ENCODE assay signal across 19 cellular contexts in genomic region chrX:17405225-17405969, GRCh38. TPM values are rescaled to one million over a fixed set of nuclear protein-coding genes. Genes with fewer than 3 reads are reported as not detected.
A peak's percentile ranks its signal among the peaks of the same experiment; 100 is the strongest.
DNase-seq lines count a peak whose midpoint lies in the region; ATAC-seq and TF ChIP-seq lines count a peak whose summit lies in the region.
"Had no signal": no experiment of that assay in that cellular context is flagged by ENCODE, and none has a peak within 500 bp of the region (broad histone marks: within the 10 kb centered on the region; RNA-seq: fewer than 3 reads in every experiment).

No MANE protein-coding gene starts in this region.

- H3K36me3 Mint-ChIP-seq in progenitor cell of endocrine pancreas (ENCODE audit: insufficient read depth): peaks cover 5% of the 10 kb centered on the region
- H3K36me3 Mint-ChIP-seq: activated naive CD8-positive, alpha-beta T cell treated with anti-CD3 and anti-CD28 coated beads, Interleukin-2, amount 10 ng/mL, durations not matched to agents 7 days and 5 days had no signal

- no peaks in the 10 kb centered on the region for H3K9me3 Mint-ChIP-seq in progenitor cell of endocrine pancreas (ENCODE audit: low read depth)
- H3K9me3 Mint-ChIP-seq: activated CD4-positive, alpha-beta T cell treated with anti-CD3 and anti-CD28 coated beads, Interleukin-2, amount 10 ng/mL, durations not matched to agents 24 days and 14 days; activated naive CD8-positive, alpha-beta T cell treated with anti-CD3 and anti-CD28 coated beads, Interleukin-2, amount 10 ng/mL, durations not matched to agents 7 days and 5 days; activated T-cell treated with anti-CD3 and anti-CD28 coated beads, Interleukin-2, amount 50 U/mL, for 24 hours; GM23338; T-helper 2 cell treated with Interferon-gamma antibody and Interleukin-4, amounts not matched to agents 5 μg/mL and 100 μg/mL, for 36 hours had no signal

- no peak for TF ChIP-seq CTCF in RWPE1 (conservative IDR thresholded peaks at IDR 0.05; ENCODE audit: low read depth)
- no peak for TF ChIP-seq CTCF in foreskin keratinocyte (conservative IDR thresholded peaks at IDR 0.05)
- TF ChIP-seq CTCF in progenitor cell of endocrine pancreas (IDR thresholded peaks at IDR 0.05; ENCODE audit: unreplicated experiment): no peak

- H3K27ac ChIP-seq in RWPE1 (peak overlapping the region; percentile 78), foreskin keratinocyte (peak overlapping the region; percentile 96)
- H3K27ac ChIP-seq: right atrium auricular region had no signal

- H3K27ac Mint-ChIP-seq in progenitor cell of endocrine pancreas: no peak overlapping the region
- H3K27ac Mint-ChIP-seq: activated CD4-positive, alpha-beta T cell treated with anti-CD3 and anti-CD28 coated beads, Interleukin-2, amount 10 ng/mL, durations not matched to agents 24 days and 14 days; activated naive CD8-positive, alpha-beta T cell treated with anti-CD3 and anti-CD28 coated beads, Interleukin-2, amount 10 ng/mL, durations not matched to agents 7 days and 5 days; activated T-cell treated with anti-CD3 and anti-CD28 coated beads, Interleukin-2, amount 50 U/mL, for 24 hours; GM23338; T-helper 2 cell treated with Interferon-gamma antibody and Interleukin-4, amounts not matched to agents 5 μg/mL and 100 μg/mL, for 36 hours; type B pancreatic cell had no signal

- no peaks in the 10 kb centered on the region for H3K27me3 Mint-ChIP-seq in progenitor cell of endocrine pancreas
- H3K27me3 Mint-ChIP-seq: activated CD4-positive, alpha-beta T cell treated with anti-CD3 and anti-CD28 coated beads, Interleukin-2, amount 10 ng/mL, durations not matched to agents 24 days and 14 days; activated naive CD8-positive, alpha-beta T cell treated with anti-CD3 and anti-CD28 coated beads, Interleukin-2, amount 10 ng/mL, durations not matched to agents 7 days and 5 days had no signal

- peak; percentile 90 for ATAC-seq in foreskin keratinocyte
- ATAC-seq: GM23338 had no signal

- POLR2A ChIA-PET in RWPE1 (lab: Yijun Ruan, JAX; ENCODE audit: low non-redundant PET): no interaction called here

- DNase-seq in 8988T: peak; percentile 16
- DNase-seq in HCEC 1CT: peak; percentile 47
- DNase-seq in RWPE1 (ENCODE audit: low spot score): peak; percentile 66
- peak; percentile 95 to 97 for DNase-seq in foreskin keratinocyte
- no peak for DNase-seq in NCI-H187 treated with DMSO at 0.1 percent for 48 hours (lab: John Stamatoyannopoulos, UW)
- DNase-seq in activated CD4-positive, alpha-beta T cell treated with anti-CD3 and anti-CD28 coated beads for 48 hours: no peak
- no peak for DNase-seq in NCI-H345 (lab: John Stamatoyannopoulos, UW)
- no peak for DNase-seq in progenitor cell of endocrine pancreas (ENCODE audit: low spot score, unreplicated experiment)
- DNase-seq: activated CD4-positive, alpha-beta T cell treated with anti-CD3 and anti-CD28 coated beads, Interleukin-2, amount 10 ng/mL, durations not matched to agents 24 days and 14 days; activated naive CD8-positive, alpha-beta T cell treated with anti-CD3 and anti-CD28 coated beads, Interleukin-2, amount 10 ng/mL, durations not matched to agents 7 days and 5 days; activated T-cell treated with anti-CD3 and anti-CD28 coated beads, Interleukin-2, amount 50 U/mL, for 24 hours; hippocampal formation; NCI-H1694; NCI-H82 had no signal

- CTCF ChIA-PET in RWPE1 (lab: Yijun Ruan, JAX): no interaction called here

- peaks cover 39% of the 10 kb centered on the region for H3K4me1 Mint-ChIP-seq in progenitor cell of endocrine pancreas (ENCODE audit: low read depth)
- H3K4me1 Mint-ChIP-seq: activated CD4-positive, alpha-beta T cell treated with anti-CD3 and anti-CD28 coated beads, Interleukin-2, amount 10 ng/mL, durations not matched to agents 24 days and 14 days; activated naive CD8-positive, alpha-beta T cell treated with anti-CD3 and anti-CD28 coated beads, Interleukin-2, amount 10 ng/mL, durations not matched to agents 7 days and 5 days had no signal

- peaks cover 32% of the 10 kb centered on the region for H3K4me1 ChIP-seq in foreskin keratinocyte
- H3K4me1 ChIP-seq: right atrium auricular region had no signal

- H3K27me3 ChIP-seq in foreskin keratinocyte: no peaks in the 10 kb centered on the region
- H3K27me3 ChIP-seq: right atrium auricular region had no signal

- no peak overlapping the region for H3K4me3 Mint-ChIP-seq in progenitor cell of endocrine pancreas (ENCODE audit: low read depth)
- H3K4me3 Mint-ChIP-seq: activated CD4-positive, alpha-beta T cell treated with anti-CD3 and anti-CD28 coated beads, Interleukin-2, amount 10 ng/mL, durations not matched to agents 24 days and 14 days; activated naive CD8-positive, alpha-beta T cell treated with anti-CD3 and anti-CD28 coated beads, Interleukin-2, amount 10 ng/mL, durations not matched to agents 7 days and 5 days; activated T-cell treated with anti-CD3 and anti-CD28 coated beads, Interleukin-2, amount 50 U/mL, for 24 hours; GM23338; nephron; T-helper 2 cell treated with Interferon-gamma antibody and Interleukin-4, amounts not matched to agents 5 μg/mL and 100 μg/mL, for 36 hours; type B pancreatic cell had no signal

RNA-seq across cellular contexts. Expression of gene NHS, which starts 30.4 kb away (rescaled TPM):
- total RNA-seq in foreskin keratinocyte (10.1 and 11.9 TPM in 2 replicates), progenitor cell of endocrine pancreas (102 and 117 TPM in 2 replicates)
- polyA plus RNA-seq in foreskin keratinocyte: 1.4 and 1.6 TPM in 2 replicates

Comparison
In these comparisons a context has a peak if more than half of its experiments do, and no peak if none do; other contexts are left out.
1. DNase-seq: peak in 8988T (single experiment), HCEC 1CT (single experiment), RWPE1 (single experiment) and foreskin keratinocyte (2 of 2); none in NCI-H187 treated with DMSO at 0.1 percent for 48 hours (single experiment), activated CD4-positive, alpha-beta T cell treated with anti-CD3 and anti-CD28 coated beads for 48 hours (single experiment), NCI-H345 (single experiment) and progenitor cell of endocrine pancreas (single experiment).